In genomic region chr4:2745981-2746806, GRCh38 we compare ENCODE assay signal across 8 cellular contexts. TPM values are rescaled to one million over a fixed set of nuclear protein-coding genes. Genes with fewer than 3 reads are reported as not detected.
DNase-seq lines count a peak whose midpoint lies in the region; ATAC-seq, FAIRE-seq and TF ChIP-seq lines count a peak whose summit lies in the region.

No MANE protein-coding gene starts in this region.

- peaks cover 15% of the 10 kb centered on the region for H3K36me3 Mint-ChIP-seq in natural killer cell treated with Interleukin-12 subunit alpha and Interleukin-12 subunit beta and Interleukin-15 and Interleukin-18, amount 100 ng/mL, for 72 hours

- peak overlapping the region; percentile 87 for H3K4me3 Mint-ChIP-seq in natural killer cell treated with Interleukin-12 subunit alpha and Interleukin-12 subunit beta and Interleukin-15 and Interleukin-18, amount 100 ng/mL, for 72 hours

- H3K4me3 ChIP-seq in bronchial epithelial cell (ENCODE audit: low read depth, low read length): no peak overlapping the region

- H3K27ac Mint-ChIP-seq in natural killer cell treated with Interleukin-12 subunit alpha and Interleukin-12 subunit beta and Interleukin-15 and Interleukin-18, amount 100 ng/mL, for 72 hours: peak overlapping the region; percentile 94 to 98

- H3K4me1 Mint-ChIP-seq in natural killer cell treated with Interleukin-12 subunit alpha and Interleukin-12 subunit beta and Interleukin-15 and Interleukin-18, amount 100 ng/mL, for 72 hours (ENCODE audit: low read depth in 2 of 2): peaks cover 43 to 48% of the 10 kb centered on the region in 2 donors

- no peak for TF ChIP-seq CTCF in bronchial epithelial cell (IDR thresholded peaks at IDR 0.05; ENCODE audit: insufficient read depth, low read length, severe bottlenecking)

- peak; percentile 84 for FAIRE-seq in bronchial epithelial cell (lab: Jason Lieb, UNC)
- no peak for FAIRE-seq in frontal cortex (lab: Jason Lieb, UNC)

- DNase-seq in A172 (ENCODE audit: low spot score) (peak; percentile 92), UCSD-AML1 (lab: John Stamatoyannopoulos, UW; ENCODE audit: unreplicated experiment) (peak; percentile 72), bronchial epithelial cell (ENCODE audit: low read depth) (peak; percentile 84), NCI-H226 (no peak), frontal cortex (ENCODE audit: low spot score in 2 of 2) (no peak)
- peak; percentile 98 for DNase-seq in natural killer cell treated with Interleukin-12 subunit alpha and Interleukin-12 subunit beta and Interleukin-15 and Interleukin-18, amount 100 ng/mL, for 72 hours (ENCODE audit: low spot score)

- no peaks in the 10 kb centered on the region for H3K27me3 ChIP-seq in bronchial epithelial cell (ENCODE audit: control insufficient read depth, insufficient read depth, low read length)

- no peaks in the 10 kb centered on the region for H3K27me3 Mint-ChIP-seq in natural killer cell treated with Interleukin-12 subunit alpha and Interleukin-12 subunit beta and Interleukin-15 and Interleukin-18, amount 100 ng/mL, for 72 hours

- H3K9me3 Mint-ChIP-seq in natural killer cell treated with Interleukin-12 subunit alpha and Interleukin-12 subunit beta and Interleukin-15 and Interleukin-18, amount 100 ng/mL, for 72 hours: no peaks in the 10 kb centered on the region

- peaks cover 29% of the 10 kb centered on the region for H3K36me3 ChIP-seq in bronchial epithelial cell (ENCODE audit: control insufficient read depth, insufficient read depth, low read length)

- ATAC-seq in GM19035 (IDR thresholded peaks at IDR 0.05; ENCODE audit: unreplicated experiment): peak; percentile 94
- ATAC-seq in HG03175 (IDR thresholded peaks at IDR 0.05; ENCODE audit: unreplicated experiment): peak; percentile 91
- ATAC-seq in natural killer cell treated with Interleukin-12 subunit alpha and Interleukin-12 subunit beta and Interleukin-15 and Interleukin-18, amount 100 ng/mL, for 72 hours: peak; percentile 99

RNA-seq across cellular contexts. Expression of gene TNIP2, which starts 9.9 kb away (rescaled TPM):
- 67.5 and 74.0 TPM in 2 replicates for total RNA-seq in A172 (2014; rRNA removed; shearing (Covaris generic))
- total RNA-seq in bronchial epithelial cell: 43.4 and 64.5 TPM in 2 replicates
- 10 to 100 TPM; 80.9 to 89.3 TPM for total RNA-seq in natural killer cell treated with Interleukin-12 subunit alpha and Interleukin-12 subunit beta and Interleukin-15 and Interleukin-18, amount 100 ng/mL, for 72 hours
- 6.1 TPM for total RNA-seq in frontal cortex

RNA-seq across cellular contexts. Expression of gene SH3BP2, which starts 46.7 kb away (rescaled TPM):
- total RNA-seq in A172 (2014; rRNA removed; shearing (Covaris generic)): 37.4 and 56.9 TPM in 2 replicates
- total RNA-seq in bronchial epithelial cell: 31.1 and 86.3 TPM in 2 replicates
- total RNA-seq in natural killer cell treated with Interleukin-12 subunit alpha and Interleukin-12 subunit beta and Interleukin-15 and Interleukin-18, amount 100 ng/mL, for 72 hours: 100 to 1,000 TPM; 121 to 129 TPM
- 19.6 TPM for total RNA-seq in frontal cortex

Comparison
In these comparisons a context has a peak if more than half of its experiments do, and no peak if none do; other contexts are left out.
1. DNase-seq: peak in A172 (single experiment), UCSD-AML1 (single experiment), bronchial epithelial cell (single experiment) and natural killer cell treated with Interleukin-12 subunit alpha and Interleukin-12 subunit beta and Interleukin-15 and Interleukin-18, amount 100 ng/mL, for 72 hours (single experiment); none in NCI-H226 (single experiment) and frontal cortex (0 of 2).
2. Peak in every context shown above with its lines, with median percentiles within 50 percentile points of each other: ATAC-seq.